In the genomic region with DNA sequence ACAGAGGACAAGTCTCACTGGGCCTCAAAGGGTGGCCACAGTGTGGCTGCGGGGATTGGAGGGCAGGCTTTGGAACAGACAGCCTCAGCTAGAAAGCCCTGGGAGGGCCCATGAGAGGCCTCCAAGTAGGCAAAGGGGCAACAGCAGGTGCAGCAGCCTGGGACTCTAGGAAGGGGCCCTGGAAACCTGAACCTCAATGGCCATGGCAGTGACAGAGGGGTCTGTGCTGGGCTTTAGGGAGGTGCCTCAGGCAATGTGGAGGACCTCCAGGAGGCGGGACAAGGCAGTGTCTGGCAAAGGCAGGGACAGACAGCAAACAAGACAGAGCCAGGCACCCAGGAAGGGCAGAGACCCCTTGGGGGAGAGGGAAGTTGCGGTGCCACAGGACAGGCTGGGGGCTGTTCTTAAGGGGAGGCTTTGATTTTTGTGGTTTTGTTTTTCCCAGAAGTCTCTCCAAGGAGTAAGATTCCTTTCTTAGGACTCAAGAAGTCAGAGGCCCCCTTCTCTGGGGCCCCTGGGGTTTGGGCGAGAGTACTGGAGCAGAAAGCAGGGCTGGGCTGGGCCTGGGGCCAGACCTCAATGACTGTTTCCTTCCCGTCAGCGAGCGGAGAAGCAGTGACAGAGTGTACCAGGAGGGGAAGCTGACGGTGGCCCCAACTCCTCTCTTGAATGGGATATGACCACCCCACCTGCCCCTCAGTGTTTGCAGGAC, we compare ENCODE assay signal across 9 cellular contexts. TPM values are rescaled to one million over a fixed set of nuclear protein-coding genes. Genes with fewer than 3 reads are reported as not detected.
DNase-seq lines count a peak whose midpoint lies in the region; ATAC-seq, FAIRE-seq and TF ChIP-seq lines count a peak whose summit lies in the region.
"Had no signal": no experiment of that assay in that cellular context is flagged by ENCODE, and none has a peak within 500 bp of the region (broad histone marks: within the 10 kb centered on the region; RNA-seq: fewer than 3 reads in every experiment).

No MANE protein-coding gene starts in this region.

- H3K9me3 ChIP-seq in PC-3 (ENCODE audit: low read length) = no peaks in the 10 kb centered on the region
- no peaks in the 10 kb centered on the region for H3K9me3 ChIP-seq in lung (ENCODE audit: control insufficient read depth in 2 of 2, insufficient read depth in 1 of 2, low read length in 1 of 2)
- H3K9me3 ChIP-seq in testis = no peaks in the 10 kb centered on the region

- TF ChIP-seq CTCF in PC-3 (conservative IDR thresholded peaks at IDR 0.05; ENCODE audit: low read depth, low read length) (no peak), bronchial epithelial cell (IDR thresholded peaks at IDR 0.05; ENCODE audit: insufficient read depth, low read length, severe bottlenecking) (no peak), lung (IDR thresholded peaks at IDR 0.05; ENCODE audit: control extremely low read depth, extremely low read depth) (no peak), testis (IDR thresholded peaks at IDR 0.05) (no peak)

- no TSS peak for BruUV-seq in PC-3 (replicated peaks; lab: Mats Ljungman, UMichigan)

- no peaks in the 10 kb centered on the region for H3K9me2 ChIP-seq in PC-3 (replicated peaks; ENCODE audit: low read length)

- H3K27me3 ChIP-seq in PC-3 (ENCODE audit: low read length) (no peaks in the 10 kb centered on the region), bronchial epithelial cell (ENCODE audit: control insufficient read depth, insufficient read depth, low read length) (no peaks in the 10 kb centered on the region), lung (ENCODE audit: control insufficient read depth, insufficient read depth) (no peaks in the 10 kb centered on the region), testis (no peaks in the 10 kb centered on the region)

- H3K4me3 ChIP-seq in PC-3 (ENCODE audit: low read length) (no peak overlapping the region), bronchial epithelial cell (ENCODE audit: low read depth, low read length) (no peak overlapping the region), lung (no peak overlapping the region), testis (no peak overlapping the region)

- peak; percentile 82 for DNase-seq in PC-3
- peak; percentile 71 for DNase-seq in bronchial epithelial cell (ENCODE audit: low read depth)
- peak; percentile 78 for DNase-seq in lung (ENCODE audit: low spot score)
- peak; percentile 78 for DNase-seq in testis
- no peak for DNase-seq in effector CD8-positive, alpha-beta T cell (lab: John Stamatoyannopoulos, UW)
- no peak for DNase-seq in DMS153 (lab: John Stamatoyannopoulos, UW)
- no peak for DNase-seq in NCI-H2227 treated with DMSO at 0.1 percent for 48 hours (lab: John Stamatoyannopoulos, UW)

- peak overlapping the region; percentile 86 for H3K27ac ChIP-seq in PC-3 (ENCODE audit: low read length)
- peak overlapping the region; percentile 82 to 95 for H3K27ac ChIP-seq in lung (ENCODE audit: low read depth in 1 of 2, low read length in 1 of 2)
- H3K27ac ChIP-seq in testis = peak overlapping the region; percentile 69 to 86

- intact Hi-C loops in PC-3 (cut with micrococcal nuclease) (no loop called here), testis (cut with DNase I; ENCODE audit: low total_unique reads) (loop anchor here (10.0 kb wide), 2 partner anchors 52 to 152 kb away; partner anchors contain the start of gene ISLR2)

- H3K9ac ChIP-seq in PC-3 (ENCODE audit: low read length) = peak overlapping the region; percentile 38

- WGBS in lung, 2 donors = 4 to 12% methylated on average over 8 of the region's 8 CpGs
- WGBS in testis, 2 donors = 38 to 51% methylated on average over 5 to 8 of the region's 8 CpGs

- H2AFZ ChIP-seq in PC-3 (ENCODE audit: low read length) = peak overlapping the region; percentile 19; the same call in 1 of the 2 replicates

- H3K79me2 ChIP-seq in PC-3 (ENCODE audit: low read length) = no peaks in the 10 kb centered on the region

- no peak for FAIRE-seq in bronchial epithelial cell (lab: Jason Lieb, UNC)
- FAIRE-seq: TTC549 had no signal

- H3K36me3 ChIP-seq in PC-3 (ENCODE audit: low read depth, low read length) = no peaks in the 10 kb centered on the region
- H3K36me3 ChIP-seq in bronchial epithelial cell (ENCODE audit: control insufficient read depth, insufficient read depth, low read length) = peaks cover 1% of the 10 kb centered on the region
- no peaks in the 10 kb centered on the region for H3K36me3 ChIP-seq in lung (ENCODE audit: control insufficient read depth in 2 of 2, insufficient read depth in 2 of 2, low read length in 2 of 2)
- H3K36me3 ChIP-seq in testis (ENCODE audit: low read depth, missing control alignments) = no peaks in the 10 kb centered on the region

- peak overlapping the region; percentile 73 for H3K4me2 ChIP-seq in PC-3 (ENCODE audit: low read length)

- peak; percentile 48 for ATAC-seq in GM18907 (IDR thresholded peaks at IDR 0.05; ENCODE audit: unreplicated experiment)
- ATAC-seq in PC-3 = peak; percentile 82
- ATAC-seq in lung (ENCODE audit: insufficient read depth, low FRiP score) = peak; percentile 84

- H4K20me1 ChIP-seq in PC-3 (ENCODE audit: low read length) = no peaks in the 10 kb centered on the region

- H3F3A ChIP-seq in PC-3 (ENCODE audit: low read length, unreplicated experiment) = no peaks in the 10 kb centered on the region

- TF ChIP-seq POLR2A in testis (IDR thresholded peaks at IDR 0.05) = no peak

- POLR2A ChIA-PET in PC-3 (lab: Charles Lee; ENCODE audit: unreplicated experiment) = interaction anchor here (0.5 to 0.6 kb wide), 2 partner anchors 378 to 1473 kb away, joined by 4 to 6 read pairs; no protein-coding TSS in a partner anchor

- CTCF ChIA-PET in PC-3 (lab: Charles Lee) = interaction anchor here (0.6 to 1.3 kb wide), 4 partner anchors 10 to 439 kb away, joined by 3 to 22 read pairs (median 4); no protein-coding TSS in a partner anchor

- H3K4me1 ChIP-seq in PC-3 (ENCODE audit: insufficient read depth, low read length) = peaks cover 32% of the 10 kb centered on the region
- H3K4me1 ChIP-seq in lung (ENCODE audit: control insufficient read depth in 2 of 2, insufficient read depth in 2 of 2, low read length in 2 of 2) = peaks cover 23 to 38% of the 10 kb centered on the region in 2 donors
- H3K4me1 ChIP-seq in testis = peaks cover 42% of the 10 kb centered on the region

RNA-seq across cellular contexts. Expression of gene STOML1, which starts 9.7 kb away (rescaled TPM):
- 10.1 and 12.0 TPM in 2 replicates for total RNA-seq in PC-3 (2014; rRNA removed)
- 8.6 and 9.5 TPM in 2 replicates for total RNA-seq in bronchial epithelial cell
- 10 to 100 TPM; 10.3 to 30.5 TPM for total RNA-seq in lung
- 10 to 100 TPM; 23.4 to 35.4 TPM for polyA plus RNA-seq in lung
- 10 to 100 TPM; 18.2 to 20.1 TPM for total RNA-seq in testis
- polyA plus RNA-seq in testis (ENCODE audit: insufficient read depth, low read depth, low replicate concordance) = 25.6 TPM

RNA-seq across cellular contexts. Expression of gene PML, which starts 12.1 kb away (rescaled TPM):
- total RNA-seq in PC-3 (2014; rRNA removed) = 18.7 and 41.0 TPM in 2 replicates
- 7.6 and 8.3 TPM in 2 replicates for total RNA-seq in bronchial epithelial cell
- 10 to 100 TPM; 77.5 to 80.5 TPM for total RNA-seq in lung
- polyA plus RNA-seq in lung = 10 to 100 TPM; 33.9 to 44.2 TPM
- 10 to 100 TPM; 53.9 to 59.5 TPM for total RNA-seq in testis
- 20.9 TPM for polyA plus RNA-seq in testis (ENCODE audit: insufficient read depth, low read depth, low replicate concordance)

RNA-seq across cellular contexts. Expression of gene LOXL1, which starts 56.1 kb away (rescaled TPM):
- total RNA-seq in PC-3 (2014; rRNA removed) (224 and 249 TPM in 2 replicates), bronchial epithelial cell (5.3 and 7.2 TPM in 2 replicates), lung (10 to 100 TPM; 13.1 to 25.3 TPM), testis (10 to 100 TPM; 13.9 to 14.9 TPM)
- polyA plus RNA-seq in lung (10 to 100 TPM in 1 of 2 donors, 1 to 10 TPM in 1; 9.4 to 15.5 TPM), testis (ENCODE audit: insufficient read depth, low read depth, low replicate concordance) (56.8 TPM)

Comparison
In these comparisons a context has a peak if more than half of its experiments do, and no peak if none do; other contexts are left out.
1. DNase-seq: peak in PC-3 (single experiment), bronchial epithelial cell (single experiment), lung (single experiment) and testis (single experiment); none in effector CD8-positive, alpha-beta T cell (single experiment), DMS153 (single experiment) and NCI-H2227 treated with DMSO at 0.1 percent for 48 hours (single experiment).
2. Peak in every context shown above with its lines, with median percentiles within 50 percentile points of each other: ATAC-seq and H3K27ac ChIP-seq.